ENCODE assay signal across 3 cellular contexts in genomic region chr10:31731711-31732110, GRCh38.
"Had no signal": no experiment of that assay in that cellular context is flagged by ENCODE, and none has a peak within 500 bp of the region (broad histone marks: within the 10 kb centered on the region; RNA-seq: fewer than 3 reads in every experiment).

No MANE protein-coding gene starts in this region.

- DNase-seq: GDM1, GF-D8 had no signal

- H3K4me3 ChIP-seq: GM12878 had no signal
